11 cellular contexts compared by ENCODE assay signal in the genomic region with DNA sequence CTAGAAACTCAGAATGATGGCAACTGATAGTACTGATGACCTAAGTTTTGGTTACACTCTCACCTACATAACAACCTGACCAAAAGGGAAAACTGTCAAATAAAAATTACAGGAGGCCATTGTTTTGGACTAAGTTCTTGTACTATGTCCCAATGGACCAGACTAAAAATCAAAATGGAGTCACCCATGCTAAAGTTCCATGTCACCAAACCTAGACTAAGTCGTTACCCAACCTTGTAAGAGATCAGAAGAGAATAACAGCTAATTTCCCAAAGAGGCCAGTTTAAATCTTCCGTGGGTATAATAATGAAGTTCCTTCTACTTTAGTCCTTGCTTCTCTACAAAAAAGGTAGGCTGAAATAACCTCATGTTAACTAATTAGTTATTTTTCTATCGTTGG. TPM values are rescaled to one million over a fixed set of nuclear protein-coding genes. Genes with fewer than 3 reads are reported as not detected.
"Had no signal": no experiment of that assay in that cellular context is flagged by ENCODE, and none has a peak within 500 bp of the region (broad histone marks: within the 10 kb centered on the region; RNA-seq: fewer than 3 reads in every experiment).

No MANE protein-coding gene starts in this region.

- H3K9ac ChIP-seq: GM23248 had no signal

- H3K4me3 ChIP-seq: GM23248, HAP-1 had no signal

- ATAC-seq: HCT116, HepG2 had no signal

- H3K36me3 ChIP-seq: HAP-1 had no signal

- FAIRE-seq: HepG2 had no signal

- DNase-seq: GM23248, GOT3, H7, HFFc6, KG1 had no signal

- H2AFZ ChIP-seq: GM23248 had no signal

- H3K9me3 ChIP-seq: HAP-1 had no signal

- H3K27ac ChIP-seq: GM23248, HL-60 had no signal

RNA-seq across cellular contexts. Expression of a gene that starts 32.2 kb away (rescaled TPM):
- total RNA-seq: GM23248, H4, H7, HepG2, HFFc6 had no signal
- polyA plus RNA-seq: GM23248, HepG2, IgD-negative memory B cell had no signal
